In genomic region chr12:11793896-11794295, GRCh38 we compare ENCODE assay signal across 1 cellular context.
TF ChIP-seq lines count a peak whose summit lies in the region.

No MANE protein-coding gene starts in this region.

TF ChIP-seq in WTC11, 78 proteins besides CTCF, POLR2A, EP300 and RAD21 (continued from another document):
- TF ChIP-seq FOXP4 (CRISPR knock-in tag; IDR thresholded peaks at IDR 0.05): no peak
- TF ChIP-seq GTF2I (CRISPR knock-in tag; conservative IDR thresholded peaks at IDR 0.05): no peak
